Comparison of ENCODE assay signal across 8 cellular contexts in the genomic region with DNA sequence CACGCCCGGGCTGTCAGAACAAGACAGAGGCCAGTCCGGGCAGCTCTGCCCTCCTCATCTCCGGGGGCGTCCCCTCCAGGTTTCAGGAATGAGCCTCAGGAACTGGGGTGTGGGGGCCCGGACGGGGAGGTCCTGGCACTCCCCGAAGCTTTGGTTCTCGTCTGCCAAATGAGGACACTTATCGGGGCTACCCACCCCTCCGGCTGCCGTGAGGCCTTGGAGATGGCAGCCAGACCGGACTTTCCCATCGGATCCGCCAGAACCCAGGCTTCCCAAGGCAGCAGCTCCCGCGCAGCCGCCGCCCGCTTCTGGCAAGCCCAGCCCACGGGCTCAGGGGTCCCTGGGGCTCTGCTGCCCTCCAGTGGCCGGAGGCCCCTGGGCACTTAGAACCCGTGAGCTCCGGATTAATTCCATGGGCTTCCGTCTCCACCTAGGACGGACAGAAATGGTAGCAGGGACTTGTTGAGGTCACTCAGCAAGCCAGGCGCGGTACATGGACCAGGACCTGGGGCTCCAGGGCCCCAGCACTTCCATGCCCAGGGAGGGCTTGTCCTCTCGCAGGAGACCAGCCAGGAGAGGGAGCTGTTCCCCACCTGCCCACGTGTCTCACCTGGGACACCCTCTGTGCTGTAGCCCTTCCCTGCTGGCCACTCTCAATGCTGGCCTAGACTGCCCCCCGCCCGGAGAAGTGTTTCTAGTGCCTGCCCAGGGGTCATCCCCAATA.
DNase-seq lines count a peak whose midpoint lies in the region; ATAC-seq and TF ChIP-seq lines count a peak whose summit lies in the region.

No MANE protein-coding gene starts in this region.

- no peaks in the 10 kb centered on the region for H3K27me3 ChIP-seq in Panc1 (ENCODE audit: control insufficient read depth, insufficient read depth, low read length)

- in situ Hi-C loops in Panc1 (cut with HindIII; ENCODE audit: low pct_unique_long_range_greater_than_20kb, low sequenced_read_pairs): no loop called here

- intact Hi-C loops in CD14-positive monocyte (cut with micrococcal nuclease): loop anchor here in 1 of 2 donors (2.0 kb wide), 1 partner anchor 425 kb away; no protein-coding TSS in a partner anchor
- intact Hi-C loops in Panc1 (cut with micrococcal nuclease; ENCODE audit: unreplicated experiment): loop anchor here (2.0 to 5.0 kb wide), 2 partner anchors 425 to 516 kb away; no protein-coding TSS in a partner anchor

- peaks cover 0 to 7% (median 2%) of the 10 kb centered on the region in 7 donors for H3K9me3 Mint-ChIP-seq in CD14-positive monocyte
- H3K9me3 Mint-ChIP-seq in activated T-cell treated with anti-CD3 and anti-CD28 coated beads, Interleukin-2, amount 50 U/mL, for 72 hours: no peaks in the 10 kb centered on the region
- H3K9me3 Mint-ChIP-seq in naive thymus-derived CD8-positive, alpha-beta T cell: no peaks in the 10 kb centered on the region
- no peaks in the 10 kb centered on the region for H3K9me3 Mint-ChIP-seq in stimulated activated effector memory CD8-positive, alpha-beta T cell treated with anti-CD3 and anti-CD28 coated beads, Interleukin-12 subunit alpha, Interleukin-12 subunit beta, amount 100 ng/mL, for 72 hours

- CTCF ChIA-PET in Panc1 (lab: Charles Lee): interaction anchor here (0.6 to 2.7 kb wide), 19 partner anchors 9 to 442 kb away, joined by 3 to 14 read pairs (median 6); partner anchors contain the start of genes HMG20A and LINGO1

- H3K27me3 Mint-ChIP-seq in CD14-positive monocyte (ENCODE audit: low read depth in 3 of 3): peaks cover 7 to 13% (median 9%) of the 10 kb centered on the region in 3 donors
- H3K27me3 Mint-ChIP-seq in activated T-cell treated with anti-CD3 and anti-CD28 coated beads, Interleukin-2, amount 50 U/mL, for 72 hours (ENCODE audit: low read depth): no peaks in the 10 kb centered on the region
- peaks cover 0 to 4% (median 0%) of the 10 kb centered on the region in 5 donors for H3K27me3 Mint-ChIP-seq in naive thymus-derived CD8-positive, alpha-beta T cell

- peak overlapping the region; percentile 90 for H3K27ac ChIP-seq in Panc1 (ENCODE audit: low read length)

- peaks cover 61% of the 10 kb centered on the region for H3K4me1 ChIP-seq in Panc1 (ENCODE audit: control insufficient read depth, insufficient read depth, low read length)

- peak; percentile 81 for ATAC-seq in GM19452 (IDR thresholded peaks at IDR 0.05; ENCODE audit: unreplicated experiment)
- peak; percentile 88 for ATAC-seq in Panc1
- peak; percentile 92 to 94 for ATAC-seq in activated T-cell treated with anti-CD3 and anti-CD28 coated beads, Interleukin-2, amount 50 U/mL, for 72 hours (replicated peaks in 1 of 2)
- ATAC-seq in naive thymus-derived CD8-positive, alpha-beta T cell: peak; percentile 96 to 99
- ATAC-seq in stimulated activated effector memory CD8-positive, alpha-beta T cell treated with anti-CD3 and anti-CD28 coated beads, Interleukin-12 subunit alpha, Interleukin-12 subunit beta, amount 100 ng/mL, for 72 hours: peak; percentile 84

- H3K27ac Mint-ChIP-seq in CD14-positive monocyte: peak overlapping the region in 1 of 7 donors; percentile 40
- peak overlapping the region; percentile 63 for H3K27ac Mint-ChIP-seq in activated T-cell treated with anti-CD3 and anti-CD28 coated beads, Interleukin-2, amount 50 U/mL, for 72 hours
- H3K27ac Mint-ChIP-seq in naive thymus-derived CD8-positive, alpha-beta T cell: peak overlapping the region in 7 of 10 donors; percentile 43 to 83 (median 66)
- H3K27ac Mint-ChIP-seq in stimulated activated effector memory CD8-positive, alpha-beta T cell treated with anti-CD3 and anti-CD28 coated beads, Interleukin-12 subunit alpha, Interleukin-12 subunit beta, amount 100 ng/mL, for 72 hours: peak overlapping the region; percentile 73

- peak overlapping the region; percentile 75 to 86 for H3K4me3 Mint-ChIP-seq in CD14-positive monocyte
- H3K4me3 Mint-ChIP-seq in activated T-cell treated with anti-CD3 and anti-CD28 coated beads, Interleukin-2, amount 50 U/mL, for 72 hours: peak overlapping the region; percentile 85 to 87
- H3K4me3 Mint-ChIP-seq in naive thymus-derived CD8-positive, alpha-beta T cell: peak overlapping the region; percentile 68 to 90 (median 78)
- peak overlapping the region; percentile 67 for H3K4me3 Mint-ChIP-seq in stimulated activated effector memory CD8-positive, alpha-beta T cell treated with anti-CD3 and anti-CD28 coated beads, Interleukin-12 subunit alpha, Interleukin-12 subunit beta, amount 100 ng/mL, for 72 hours

- no peaks in the 10 kb centered on the region; the same call in 1 of the 2 replicates for H3K36me3 ChIP-seq in Panc1 (ENCODE audit: control insufficient read depth, insufficient read depth, low read length)

- BruUV-seq in Panc1 (replicated peaks; lab: Mats Ljungman, UMichigan): no TSS peak

- no peak for DNase-seq in CD14-positive monocyte (ENCODE audit: low spot score)
- peak; percentile 68 for DNase-seq in Jurkat, Clone E6-1 (ENCODE audit: low read depth, low spot score)
- peak; percentile 58 for DNase-seq in Panc1 (ENCODE audit: low read depth, low spot score)
- DNase-seq in activated T-cell treated with anti-CD3 and anti-CD28 coated beads, Interleukin-2, amount 50 U/mL, for 72 hours: peak; percentile 83 to 86
- peak; percentile 77 for DNase-seq in fibroblast of gingiva (ENCODE audit: low read depth)
- peak; percentile 49 to 84 (median 73) for DNase-seq in naive thymus-derived CD8-positive, alpha-beta T cell
- DNase-seq in stimulated activated effector memory CD8-positive, alpha-beta T cell treated with anti-CD3 and anti-CD28 coated beads, Interleukin-12 subunit alpha, Interleukin-12 subunit beta, amount 100 ng/mL, for 72 hours (ENCODE audit: low spot score in 2 of 2): peak; percentile 70 to 86

- POLR2A ChIA-PET in Panc1 (lab: Charles Lee): interaction anchor here (0.6 kb wide), 1 partner anchor 323 kb away, joined by 3 read pairs; no protein-coding TSS in a partner anchor
- POLR2A ChIA-PET in naive thymus-derived CD8-positive, alpha-beta T cell (lab: Charles Lee): interaction anchor here (0.6 to 1.3 kb wide), 4 partner anchors 124 to 1358 kb away, joined by 3 to 4 read pairs (median 3); no protein-coding TSS in a partner anchor

- H3K4me1 Mint-ChIP-seq in CD14-positive monocyte: peaks cover 29% of the 10 kb centered on the region
- peaks cover 4% of the 10 kb centered on the region for H3K4me1 Mint-ChIP-seq in activated T-cell treated with anti-CD3 and anti-CD28 coated beads, Interleukin-2, amount 50 U/mL, for 72 hours (ENCODE audit: low read depth)
- H3K4me1 Mint-ChIP-seq in naive thymus-derived CD8-positive, alpha-beta T cell: peaks cover 4 to 14% (median 9%) of the 10 kb centered on the region in 4 donors
- peaks cover 14% of the 10 kb centered on the region for H3K4me1 Mint-ChIP-seq in stimulated activated effector memory CD8-positive, alpha-beta T cell treated with anti-CD3 and anti-CD28 coated beads, Interleukin-12 subunit alpha, Interleukin-12 subunit beta, amount 100 ng/mL, for 72 hours

- TF ChIP-seq CTCF in CD14-positive monocyte (IDR thresholded peaks at IDR 0.05): peak; percentile 90
- TF ChIP-seq CTCF in Panc1 (IDR thresholded peaks at IDR 0.05): peak; percentile 99

- H3K4me3 ChIP-seq in Jurkat, Clone E6-1 (ENCODE audit: low read length): peak overlapping the region; percentile 70
- peak overlapping the region; percentile 36 to 56 for H3K4me3 ChIP-seq in Panc1 (ENCODE audit: low read depth in 2 of 2, low read length in 2 of 2)

- H3K36me3 Mint-ChIP-seq in CD14-positive monocyte: no peaks in the 10 kb centered on the region
- H3K36me3 Mint-ChIP-seq in activated T-cell treated with anti-CD3 and anti-CD28 coated beads, Interleukin-2, amount 50 U/mL, for 72 hours (ENCODE audit: insufficient read depth in 2 of 2): no peaks in the 10 kb centered on the region
- no peaks in the 10 kb centered on the region for H3K36me3 Mint-ChIP-seq in naive thymus-derived CD8-positive, alpha-beta T cell
- peaks cover 6% of the 10 kb centered on the region for H3K36me3 Mint-ChIP-seq in stimulated activated effector memory CD8-positive, alpha-beta T cell treated with anti-CD3 and anti-CD28 coated beads, Interleukin-12 subunit alpha, Interleukin-12 subunit beta, amount 100 ng/mL, for 72 hours

- H3K9me3 ChIP-seq in Panc1 (ENCODE audit: control insufficient read depth, insufficient read depth, low read depth, low read length): peaks cover 2% of the 10 kb centered on the region; the same call in 1 of the 2 replicates
